Comparison of ENCODE assay signal across 15 cellular contexts in the genomic region with DNA sequence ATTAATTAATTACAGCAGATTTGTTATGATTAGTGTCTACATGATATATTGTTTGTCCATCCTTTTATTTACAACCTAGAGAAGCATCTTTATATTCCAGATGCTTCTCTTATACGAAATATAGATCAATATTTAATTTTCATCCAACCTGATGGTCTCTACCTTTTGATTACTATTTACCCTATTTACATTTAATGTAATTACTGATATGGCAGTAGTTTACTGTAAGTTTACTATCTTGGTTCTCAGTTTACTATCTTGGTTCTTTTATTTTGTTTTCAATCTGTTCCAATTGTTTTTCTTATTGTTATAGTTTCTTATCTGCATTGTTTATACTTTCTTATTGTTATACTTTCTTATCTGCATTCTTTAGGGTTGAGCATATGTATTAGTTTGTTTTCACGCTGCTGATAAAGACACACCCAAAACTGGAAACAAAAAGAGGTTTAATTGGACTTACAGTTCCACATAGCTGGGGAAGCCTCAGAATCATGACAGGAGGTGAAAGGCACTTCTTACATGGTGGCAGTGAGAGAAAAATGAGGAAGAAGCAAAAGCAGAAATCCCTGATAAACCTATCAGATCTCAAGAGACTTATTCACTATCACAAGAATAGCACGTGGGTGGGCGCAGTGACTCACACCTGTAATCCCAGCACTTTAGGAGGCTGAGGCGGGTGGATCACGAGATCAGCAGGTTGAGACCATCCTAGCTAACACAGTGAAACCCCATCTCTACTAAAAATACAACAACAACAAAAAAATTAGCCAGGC. TPM values are rescaled to one million over a fixed set of nuclear protein-coding genes. Genes with fewer than 3 reads are reported as not detected.
A peak's percentile ranks its signal among the peaks of the same experiment; 100 is the strongest.
DNase-seq lines count a peak whose midpoint lies in the region; ATAC-seq and TF ChIP-seq lines count a peak whose summit lies in the region.
"Had no signal": no experiment of that assay in that cellular context is flagged by ENCODE, and none has a peak within 500 bp of the region (broad histone marks: within the 10 kb centered on the region; RNA-seq: fewer than 3 reads in every experiment).

No MANE protein-coding gene starts in this region.

- intact Hi-C loops in sciatic nerve (cut with DNase I), result no loop called here

- DNase-seq in A172 (ENCODE audit: low spot score) (peak; percentile 39), GF-D8 (lab: John Stamatoyannopoulos, UW) (peak; percentile 26), OCI-M1 (lab: John Stamatoyannopoulos, UW) (peak; percentile 46), kidney tubule cell (ENCODE audit: low spot score) (peak; percentile 13), inferior parietal cortex (ENCODE audit: extremely low spot score) (no peak), coronary artery (ENCODE audit: low spot score) (no peak), sciatic nerve (ENCODE audit: low spot score) (no peak)
- DNase-seq: mesenchymal stem cell, occipital lobe, T1000 had no signal

- TF ChIP-seq CTCF in coronary artery (IDR thresholded peaks at IDR 0.05), result no peak

- no peak overlapping the region for H3K4me3 ChIP-seq in coronary artery
- H3K4me3 ChIP-seq: BLaER1 treated with 17β-estradiol and CSF1 and Interleukin-3, amounts not matched to agents 10 nM and 100 nM; cardiac muscle cell; esophagus muscularis mucosa had no signal

- ATAC-seq in SK-N-SH treated with all-trans-retinoic acid at 6 μM for 48 hours (no peak), sciatic nerve (no peak)

- H3K27ac ChIP-seq in coronary artery, result no peak overlapping the region
- H3K27ac ChIP-seq: cardiac muscle cell, esophagus muscularis mucosa, KMS-11 had no signal

TF ChIP-seq in SK-N-SH treated with all-trans-retinoic acid at 6 μM for 48 hours, 23 proteins besides CTCF, POLR2A, EP300 and RAD21:
- TF ChIP-seq, protein P1, sequence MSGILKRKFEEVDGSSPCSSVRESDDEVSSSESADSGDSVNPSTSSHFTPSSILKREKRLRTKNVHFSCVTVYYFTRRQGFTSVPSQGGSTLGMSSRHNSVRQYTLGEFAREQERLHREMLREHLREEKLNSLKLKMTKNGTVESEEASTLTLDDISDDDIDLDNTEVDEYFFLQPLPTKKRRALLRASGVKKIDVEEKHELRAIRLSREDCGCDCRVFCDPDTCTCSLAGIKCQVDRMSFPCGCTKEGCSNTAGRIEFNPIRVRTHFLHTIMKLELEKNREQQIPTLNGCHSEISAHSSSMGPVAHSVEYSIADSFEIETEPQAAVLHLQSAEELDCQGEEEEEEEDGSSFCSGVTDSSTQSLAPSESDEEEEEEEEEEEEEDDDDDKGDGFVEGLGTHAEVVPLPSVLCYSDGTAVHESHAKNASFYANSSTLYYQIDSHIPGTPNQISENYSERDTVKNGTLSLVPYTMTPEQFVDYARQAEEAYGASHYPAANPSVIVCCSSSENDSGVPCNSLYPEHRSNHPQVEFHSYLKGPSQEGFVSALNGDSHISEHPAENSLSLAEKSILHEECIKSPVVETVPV (CRISPR knock-in tag; IDR thresholded peaks at IDR 0.05), result no peak
- TF ChIP-seq GLIS3 (CRISPR knock-in tag; IDR thresholded peaks at IDR 0.05) (no peak), ZNF70 (CRISPR knock-in tag; IDR thresholded peaks at IDR 0.05) (no peak), TOX (CRISPR knock-in tag; IDR thresholded peaks at IDR 0.05; ENCODE audit: borderline replicate concordance) (no peak), BACH2 (CRISPR knock-in tag; IDR thresholded peaks at IDR 0.05; ENCODE audit: borderline replicate concordance) (no peak), PPARA (CRISPR knock-in tag; IDR thresholded peaks at IDR 0.05; ENCODE audit: borderline replicate concordance) (no peak), ZC3H10 (CRISPR knock-in tag; IDR thresholded peaks at IDR 0.05) (no peak), RARB (CRISPR knock-in tag; IDR thresholded peaks at IDR 0.05) (no peak), ARNTL (CRISPR knock-in tag; IDR thresholded peaks at IDR 0.05; ENCODE audit: borderline replicate concordance, low read depth) (no peak), OSR1 (CRISPR knock-in tag; IDR thresholded peaks at IDR 0.05) (no peak), ESRRG (CRISPR knock-in tag; IDR thresholded peaks at IDR 0.05) (no peak)
- TF ChIP-seq, protein P2, sequence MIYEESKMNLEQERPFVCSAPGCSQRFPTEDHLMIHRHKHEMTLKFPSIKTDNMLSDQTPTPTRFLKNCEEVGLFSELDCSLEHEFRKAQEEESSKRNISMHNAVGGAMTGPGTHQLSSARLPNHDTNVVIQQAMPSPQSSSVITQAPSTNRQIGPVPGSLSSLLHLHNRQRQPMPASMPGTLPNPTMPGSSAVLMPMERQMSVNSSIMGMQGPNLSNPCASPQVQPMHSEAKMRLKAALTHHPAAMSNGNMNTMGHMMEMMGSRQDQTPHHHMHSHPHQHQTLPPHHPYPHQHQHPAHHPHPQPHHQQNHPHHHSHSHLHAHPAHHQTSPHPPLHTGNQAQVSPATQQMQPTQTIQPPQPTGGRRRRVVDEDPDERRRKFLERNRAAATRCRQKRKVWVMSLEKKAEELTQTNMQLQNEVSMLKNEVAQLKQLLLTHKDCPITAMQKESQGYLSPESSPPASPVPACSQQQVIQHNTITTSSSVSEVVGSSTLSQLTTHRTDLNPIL (CRISPR knock-in tag; IDR thresholded peaks at IDR 0.05; ENCODE audit: low read depth), result no peak
- TF ChIP-seq, protein P3, sequence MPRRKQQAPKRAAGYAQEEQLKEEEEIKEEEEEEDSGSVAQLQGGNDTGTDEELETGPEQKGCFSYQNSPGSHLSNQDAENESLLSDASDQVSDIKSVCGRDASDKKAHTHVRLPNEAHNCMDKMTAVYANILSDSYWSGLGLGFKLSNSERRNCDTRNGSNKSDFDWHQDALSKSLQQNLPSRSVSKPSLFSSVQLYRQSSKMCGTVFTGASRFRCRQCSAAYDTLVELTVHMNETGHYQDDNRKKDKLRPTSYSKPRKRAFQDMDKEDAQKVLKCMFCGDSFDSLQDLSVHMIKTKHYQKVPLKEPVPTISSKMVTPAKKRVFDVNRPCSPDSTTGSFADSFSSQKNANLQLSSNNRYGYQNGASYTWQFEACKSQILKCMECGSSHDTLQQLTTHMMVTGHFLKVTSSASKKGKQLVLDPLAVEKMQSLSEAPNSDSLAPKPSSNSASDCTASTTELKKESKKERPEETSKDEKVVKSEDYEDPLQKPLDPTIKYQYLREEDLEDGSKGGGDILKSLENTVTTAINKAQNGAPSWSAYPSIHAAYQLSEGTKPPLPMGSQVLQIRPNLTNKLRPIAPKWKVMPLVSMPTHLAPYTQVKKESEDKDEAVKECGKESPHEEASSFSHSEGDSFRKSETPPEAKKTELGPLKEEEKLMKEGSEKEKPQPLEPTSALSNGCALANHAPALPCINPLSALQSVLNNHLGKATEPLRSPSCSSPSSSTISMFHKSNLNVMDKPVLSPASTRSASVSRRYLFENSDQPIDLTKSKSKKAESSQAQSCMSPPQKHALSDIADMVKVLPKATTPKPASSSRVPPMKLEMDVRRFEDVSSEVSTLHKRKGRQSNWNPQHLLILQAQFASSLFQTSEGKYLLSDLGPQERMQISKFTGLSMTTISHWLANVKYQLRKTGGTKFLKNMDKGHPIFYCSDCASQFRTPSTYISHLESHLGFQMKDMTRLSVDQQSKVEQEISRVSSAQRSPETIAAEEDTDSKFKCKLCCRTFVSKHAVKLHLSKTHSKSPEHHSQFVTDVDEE (CRISPR knock-in tag; IDR thresholded peaks at IDR 0.05), result no peak

RNA-seq across cellular contexts. Expression of a gene that starts 28.9 kb away (rescaled TPM):
- total RNA-seq in A172 (2014; rRNA removed; shearing (Covaris generic)), result 98.8 and 99.1 TPM in 2 replicates
- total RNA-seq in sciatic nerve, result 54.7 TPM

RNA-seq across cellular contexts. Expression of a gene that starts 38.9 kb away (rescaled TPM):
- total RNA-seq in A172 (2014; rRNA removed; shearing (Covaris generic)), result 65.5 and 89.0 TPM in 2 replicates
- 17.2 TPM for total RNA-seq in sciatic nerve

Comparison
In these comparisons a context has a peak if more than half of its experiments do, and no peak if none do; other contexts are left out.
1. DNase-seq: peak in A172 (single experiment), GF-D8 (single experiment), OCI-M1 (single experiment) and kidney tubule cell (single experiment); none in inferior parietal cortex (single experiment), coronary artery (single experiment) and sciatic nerve (single experiment).